ENCODE assay signal across 8 cellular contexts in the genomic region with DNA sequence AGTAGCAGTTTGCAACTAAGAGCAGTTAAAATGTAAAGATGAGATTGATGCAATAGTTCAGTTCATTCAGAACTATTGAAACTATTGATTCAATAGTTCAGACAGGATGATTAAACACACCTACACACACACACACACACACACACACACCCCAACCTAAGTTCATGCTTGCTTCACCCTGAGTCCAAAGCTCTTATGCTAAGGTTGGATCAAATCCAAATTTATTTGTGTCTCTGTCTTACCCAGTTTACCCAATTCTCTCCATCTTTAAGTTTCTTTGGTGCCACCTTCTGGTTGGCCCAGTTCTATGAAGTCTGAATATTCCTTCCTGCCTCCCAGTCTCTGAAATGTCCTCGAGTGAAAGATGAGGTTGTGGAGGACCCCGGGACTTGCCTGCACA. TPM values are rescaled to one million over a fixed set of nuclear protein-coding genes. Genes with fewer than 3 reads are reported as not detected.
DNase-seq lines count a peak whose midpoint lies in the region; ATAC-seq and TF ChIP-seq lines count a peak whose summit lies in the region.

No MANE protein-coding gene starts in this region.

- H3K27me3 ChIP-seq in dorsolateral prefrontal cortex (no peaks in the 10 kb centered on the region), testis (no peaks in the 10 kb centered on the region)

- no peak overlapping the region for H3K4me3 Mint-ChIP-seq in activated naive CD8-positive, alpha-beta T cell treated with anti-CD3 and anti-CD28 coated beads for 36 hours
- H3K4me3 Mint-ChIP-seq in activated naive CD8-positive, alpha-beta T cell treated with anti-CD3 and anti-CD28 coated beads, Interleukin-2, amount 50 U/mL, for 24 hours = no peak overlapping the region

- H3K4me1 ChIP-seq in testis = no peaks in the 10 kb centered on the region

- no peak for DNase-seq in activated naive CD8-positive, alpha-beta T cell treated with anti-CD3 and anti-CD28 coated beads for 36 hours
- no peak for DNase-seq in activated naive CD8-positive, alpha-beta T cell treated with anti-CD3 and anti-CD28 coated beads, Interleukin-2, amount 50 U/mL, for 24 hours
- peak; percentile 42 for DNase-seq in NCI-H146 (lab: John Stamatoyannopoulos, UW)
- no peak for DNase-seq in dorsolateral prefrontal cortex
- DNase-seq in testis = peak; percentile 33
- DNase-seq in NCI-H2107 (lab: John Stamatoyannopoulos, UW) = no peak

- TF ChIP-seq POLR2A in testis (IDR thresholded peaks at IDR 0.05) = no peak

- H3K9me3 ChIP-seq in testis = no peaks in the 10 kb centered on the region

- intact Hi-C loops in dorsolateral prefrontal cortex (cut with DNase I) (loop anchor here in 1 of 2 donors (5.0 to 10.0 kb wide), 2 partner anchors 38 to 130 kb away; no protein-coding TSS in a partner anchor), testis (cut with DNase I; ENCODE audit: low total_unique reads) (no loop called here)

- H3K27ac ChIP-seq in dorsolateral prefrontal cortex (peak overlapping the region in 35 of 59 donors; percentile 1 to 73 (median 41)), testis (no peak overlapping the region)

- H3K4me3 ChIP-seq in dorsolateral prefrontal cortex (no peak overlapping the region), testis (no peak overlapping the region)

- H3K9me3 Mint-ChIP-seq in activated naive CD8-positive, alpha-beta T cell treated with anti-CD3 and anti-CD28 coated beads for 36 hours = no peaks in the 10 kb centered on the region
- no peaks in the 10 kb centered on the region for H3K9me3 Mint-ChIP-seq in activated naive CD8-positive, alpha-beta T cell treated with anti-CD3 and anti-CD28 coated beads, Interleukin-2, amount 50 U/mL, for 24 hours

- WGBS in testis, 2 donors = 24 to 73% methylated on average over 2 of the region's 2 CpGs

- H3K36me3 ChIP-seq in testis (ENCODE audit: low read depth, missing control alignments) = no peaks in the 10 kb centered on the region

- TF ChIP-seq CTCF in dorsolateral prefrontal cortex (IDR thresholded peaks at IDR 0.05 in 54 of 56, conservative IDR thresholded peaks at IDR 0.05 in 2 of 56; ENCODE audit: low read depth in 1 of 56, partially characterized antibody in 56 of 56) = peak in 42 of 56 donors; percentile 11 to 49 (median 29)
- TF ChIP-seq CTCF in testis (IDR thresholded peaks at IDR 0.05) = no peak

- no peaks in the 10 kb centered on the region for H3K27me3 Mint-ChIP-seq in activated naive CD8-positive, alpha-beta T cell treated with anti-CD3 and anti-CD28 coated beads for 36 hours
- no peaks in the 10 kb centered on the region for H3K27me3 Mint-ChIP-seq in activated naive CD8-positive, alpha-beta T cell treated with anti-CD3 and anti-CD28 coated beads, Interleukin-2, amount 50 U/mL, for 24 hours

- H3K27ac Mint-ChIP-seq in activated naive CD8-positive, alpha-beta T cell treated with anti-CD3 and anti-CD28 coated beads for 36 hours = peak overlapping the region; percentile 6
- no peak overlapping the region for H3K27ac Mint-ChIP-seq in activated naive CD8-positive, alpha-beta T cell treated with anti-CD3 and anti-CD28 coated beads, Interleukin-2, amount 50 U/mL, for 24 hours

- ATAC-seq in activated naive CD8-positive, alpha-beta T cell treated with anti-CD3 and anti-CD28 coated beads, Interleukin-2, amount 50 U/mL, for 24 hours = no peak
- ATAC-seq in GM21515 (IDR thresholded peaks at IDR 0.05; ENCODE audit: unreplicated experiment) = no peak
- no peak for ATAC-seq in HG02938 (IDR thresholded peaks at IDR 0.05; ENCODE audit: unreplicated experiment)

- H3K36me3 Mint-ChIP-seq in activated naive CD8-positive, alpha-beta T cell treated with anti-CD3 and anti-CD28 coated beads for 36 hours = peaks cover 9% of the 10 kb centered on the region
- H3K36me3 Mint-ChIP-seq in activated naive CD8-positive, alpha-beta T cell treated with anti-CD3 and anti-CD28 coated beads, Interleukin-2, amount 50 U/mL, for 24 hours (ENCODE audit: low read depth) = peaks cover 6% of the 10 kb centered on the region

- H3K4me1 Mint-ChIP-seq in activated naive CD8-positive, alpha-beta T cell treated with anti-CD3 and anti-CD28 coated beads for 36 hours = peaks cover 31% of the 10 kb centered on the region
- H3K4me1 Mint-ChIP-seq in activated naive CD8-positive, alpha-beta T cell treated with anti-CD3 and anti-CD28 coated beads, Interleukin-2, amount 50 U/mL, for 24 hours = peaks cover 49% of the 10 kb centered on the region

RNA-seq across cellular contexts. Expression of a gene that starts 5.1 kb away (rescaled TPM):
- 10 to 100 TPM; 16.8 to 17.0 TPM for total RNA-seq in activated naive CD8-positive, alpha-beta T cell treated with anti-CD3 and anti-CD28 coated beads for 36 hours
- 10 to 100 TPM in 6 of 120 experiments, 1 to 10 TPM in 114; 1.8 to 12.8 (median 5.7) TPM for total RNA-seq in dorsolateral prefrontal cortex
- 1 to 10 TPM; 5.0 to 7.2 TPM for total RNA-seq in testis
- polyA plus RNA-seq in testis (ENCODE audit: insufficient read depth, low read depth, low replicate concordance) = 4.9 TPM

RNA-seq across cellular contexts. Expression of a gene that starts 25.9 kb away (rescaled TPM):
- 1 to 10 TPM; 1.8 to 4.4 TPM for total RNA-seq in activated naive CD8-positive, alpha-beta T cell treated with anti-CD3 and anti-CD28 coated beads for 36 hours
- total RNA-seq in dorsolateral prefrontal cortex = 10 to 100 TPM in 7 of 120 experiments, 1 to 10 TPM in 94, under 1 TPM in 17, not detected in 2; 0.28 to 19.8 (median 3.0) TPM
- total RNA-seq in testis = under 1 TPM; 0.19 to 0.39 TPM
- 0.53 TPM for polyA plus RNA-seq in testis (ENCODE audit: insufficient read depth, low read depth, low replicate concordance)

Comparison
In these comparisons a context has a peak if more than half of its experiments do, and no peak if none do; other contexts are left out.
1. DNase-seq: peak in NCI-H146 (single experiment) and testis (single experiment); none in activated naive CD8-positive, alpha-beta T cell treated with anti-CD3 and anti-CD28 coated beads for 36 hours (single experiment), activated naive CD8-positive, alpha-beta T cell treated with anti-CD3 and anti-CD28 coated beads, Interleukin-2, amount 50 U/mL, for 24 hours (single experiment), dorsolateral prefrontal cortex (0 of 10) and NCI-H2107 (single experiment).
2. H3K27ac ChIP-seq: peak in dorsolateral prefrontal cortex (35 of 59); none in testis (0 of 2).
3. CTCF ChIP-seq: peak in dorsolateral prefrontal cortex (42 of 56); none in testis (0 of 3).